8 cellular contexts compared by ENCODE assay signal in the genomic region with DNA sequence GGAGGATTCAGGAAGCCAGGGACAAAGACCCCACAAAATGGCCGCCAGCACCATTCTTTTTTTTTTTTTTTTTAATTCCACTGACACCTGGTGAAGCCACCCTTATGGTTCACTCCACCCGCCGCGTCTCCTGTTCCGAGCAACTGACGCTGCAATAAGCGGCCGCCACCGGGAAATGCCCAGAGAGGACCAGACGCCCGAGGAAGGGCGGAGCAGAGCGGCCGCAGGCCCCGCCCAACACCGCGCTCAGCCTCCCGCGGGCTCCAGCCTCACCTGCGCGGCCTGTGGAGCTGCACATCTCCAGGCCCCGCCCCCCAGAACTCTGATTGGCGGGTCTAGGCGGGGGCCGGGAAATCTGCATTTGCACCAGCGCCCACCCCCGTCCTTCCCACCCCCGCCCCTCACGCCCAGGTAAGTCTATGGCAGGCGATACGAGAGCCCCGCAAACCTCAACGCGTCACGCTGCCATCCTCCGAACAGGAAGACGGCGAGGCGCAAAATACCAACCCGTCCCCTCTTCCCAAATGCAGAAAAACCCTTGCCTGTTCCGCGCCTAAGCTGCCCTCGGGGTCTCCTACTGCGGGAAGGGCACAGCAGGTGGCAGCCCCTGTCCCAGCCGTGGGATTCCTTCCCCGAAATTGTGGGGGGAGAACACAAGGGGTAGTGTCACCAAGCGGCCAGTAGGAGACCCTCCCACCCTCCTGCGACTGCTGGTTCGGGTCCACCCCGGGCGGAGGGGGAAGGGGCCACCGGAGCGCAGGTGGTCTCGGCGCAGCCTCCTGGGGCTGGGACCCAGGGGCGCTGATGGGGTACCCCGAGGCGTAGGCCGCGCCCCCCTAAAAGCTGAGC. TPM values are rescaled to one million over a fixed set of nuclear protein-coding genes. Genes with fewer than 3 reads are reported as not detected.
A peak's percentile ranks its signal among the peaks of the same experiment; 100 is the strongest.
DNase-seq lines count a peak whose midpoint lies in the region; ATAC-seq, FAIRE-seq and TF ChIP-seq lines count a peak whose summit lies in the region.

No MANE protein-coding gene starts in this region.

- peaks cover 0 to 7% of the 10 kb centered on the region in 2 donors for H3K4me1 ChIP-seq in kidney (ENCODE audit: control insufficient read depth in 1 of 2, insufficient read depth in 1 of 2, low read depth in 1 of 2, low read length in 2 of 2)
- peaks cover 0 to 3% of the 10 kb centered on the region in 2 donors for H3K4me1 ChIP-seq in small intestine (ENCODE audit: control insufficient read depth in 2 of 2, insufficient read depth in 1 of 2, low read depth in 1 of 2, low read length in 1 of 2)

- TF ChIP-seq CTCF in kidney (IDR thresholded peaks at IDR 0.05; ENCODE audit: borderline replicate concordance, extremely low read depth, insufficient read depth) = no peak

- intact Hi-C loops in kidney (cut with DNase I) = no loop called here

- peaks cover 52% of the 10 kb centered on the region for H3K27me3 Mint-ChIP-seq in T-helper 17 cell

- peak overlapping the region; percentile 76 for H3K4me3 Mint-ChIP-seq in T-helper 17 cell

- no peaks in the 10 kb centered on the region for H3K36me3 ChIP-seq in kidney (ENCODE audit: control insufficient read depth in 1 of 2, insufficient read depth in 2 of 2, low read length in 2 of 2)
- H3K36me3 ChIP-seq in small intestine (ENCODE audit: control insufficient read depth in 2 of 2, insufficient read depth in 2 of 2, low read length in 2 of 2) = no peaks in the 10 kb centered on the region

- no peak overlapping the region for H3K27ac Mint-ChIP-seq in T-helper 17 cell

- H3K27ac ChIP-seq in kidney (ENCODE audit: low read depth in 2 of 2, low read length in 2 of 2) (peak overlapping the region; percentile 55 to 75), small intestine (ENCODE audit: low read depth in 1 of 2, low read length in 1 of 2) (peak overlapping the region; percentile 78 to 92)

- peaks cover 7% of the 10 kb centered on the region for H3K4me1 Mint-ChIP-seq in T-helper 17 cell

- H3K27me3 ChIP-seq in small intestine (ENCODE audit: control insufficient read depth in 2 of 2, insufficient read depth in 2 of 2, low read length in 2 of 2) = no peaks in the 10 kb centered on the region

- peak; percentile 81 for ATAC-seq in T-helper 17 cell
- ATAC-seq in GM18520 (IDR thresholded peaks at IDR 0.05; ENCODE audit: unreplicated experiment) = no peak
- ATAC-seq in HG03159 (IDR thresholded peaks at IDR 0.05; ENCODE audit: unreplicated experiment) = no peak

- 1% methylated on average over 54 to 60 of the region's 60 CpGs for WGBS in small intestine, 3 donors

- peak overlapping the region; percentile 77 to 82 for H3K9ac ChIP-seq in kidney (ENCODE audit: low read length in 2 of 2)

- FAIRE-seq in kidney (lab: Jason Lieb, UNC) (no peak), small intestine (lab: Jason Lieb, UNC) (no peak)

- peaks cover 8% of the 10 kb centered on the region for H3K36me3 Mint-ChIP-seq in T-helper 17 cell (ENCODE audit: low read depth)

- H3K4me3 ChIP-seq in kidney (ENCODE audit: low read length in 2 of 2) (peak overlapping the region; percentile 72 to 80), small intestine (ENCODE audit: low read depth in 1 of 2, low read length in 2 of 2) (peak overlapping the region; percentile 54 to 68)

- peak; percentile 89 for DNase-seq in ELF-1 (ENCODE audit: low read depth, low spot score)
- DNase-seq in NCI-H1092 treated with DMSO at 0.1 percent for 48 hours (lab: John Stamatoyannopoulos, UW) = peak; percentile 87
- no peak for DNase-seq in T-helper 17 cell
- peak; percentile 90 to 92 for DNase-seq in cerebellar nuclear complex (lab: John Stamatoyannopoulos, UW)
- DNase-seq in kidney = peak; percentile 95
- peak; percentile 92 for DNase-seq in small intestine

- no peaks in the 10 kb centered on the region for H3K9me3 ChIP-seq in T-helper 17 cell (ENCODE audit: control insufficient read depth, low read length, poor library complexity, severe bottlenecking)
- no peaks in the 10 kb centered on the region for H3K9me3 ChIP-seq in kidney (ENCODE audit: control insufficient read depth in 1 of 2, low read length in 2 of 2)
- no peaks in the 10 kb centered on the region for H3K9me3 ChIP-seq in small intestine (ENCODE audit: control insufficient read depth, low read depth)

RNA-seq across cellular contexts. Expression of a gene that starts 0.9 kb away (rescaled TPM):
- total RNA-seq in T-helper 17 cell = 1 to 10 TPM in 1 of 2 donors, under 1 TPM in 1; 0.15 to 4.2 TPM
- total RNA-seq in kidney = 40.2 TPM
- 7.1 TPM for polyA plus RNA-seq in kidney (ENCODE audit: insufficient read depth, low read depth, low replicate concordance)
- 10 to 100 TPM in 1 of 3 donors, 1 to 10 TPM in 2; 4.1 to 15.3 (median 5.6) TPM for polyA plus RNA-seq in small intestine

RNA-seq across cellular contexts. Expression of a gene that starts 35.1 kb away (rescaled TPM):
- total RNA-seq in T-helper 17 cell (under 1 TPM; 0.16 to 0.32 TPM), kidney (0.09 TPM)
- polyA plus RNA-seq in kidney (ENCODE audit: insufficient read depth, low read depth, low replicate concordance) (not detected), small intestine (under 1 TPM in 1 of 3 donors, not detected in 2; 0.06 TPM)

Comparison
In these comparisons a context has a peak if more than half of its experiments do, and no peak if none do; other contexts are left out.
1. DNase-seq: peak in ELF-1 (single experiment), NCI-H1092 treated with DMSO at 0.1 percent for 48 hours (single experiment), cerebellar nuclear complex (2 of 2), kidney (single experiment) and small intestine (single experiment); none in T-helper 17 cell (0 of 3).